1 cellular context compared by ENCODE assay signal in the genomic region with DNA sequence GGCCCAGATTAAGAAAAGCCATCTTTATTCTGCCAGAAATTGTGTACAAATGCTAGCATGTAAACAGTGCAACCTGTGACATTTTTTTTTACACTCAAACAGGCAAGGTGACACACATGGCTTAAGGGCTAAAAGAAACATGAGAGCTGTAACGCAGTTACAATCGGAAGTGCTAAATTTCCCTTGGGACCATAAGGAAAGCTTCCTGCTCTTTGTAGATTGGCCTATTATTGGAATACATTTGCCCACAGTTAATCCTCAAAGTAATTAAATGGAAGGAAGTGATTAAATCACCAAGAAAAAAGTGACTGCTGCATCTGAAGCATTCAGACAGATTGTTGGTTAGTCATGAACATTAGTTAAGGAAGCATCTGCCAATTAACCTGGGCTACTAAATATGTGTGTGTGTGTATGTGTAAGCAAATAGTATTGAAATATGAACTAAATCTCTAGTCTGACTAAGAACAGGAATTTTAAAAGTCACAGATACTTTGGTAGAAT.
TF ChIP-seq lines count a peak whose summit lies in the region.

No MANE protein-coding gene starts in this region.

TF ChIP-seq in HEK293, 187 proteins besides CTCF, POLR2A, EP300 and RAD21 (continued from another document and continues in another):
- TF ChIP-seq, protein P1, sequence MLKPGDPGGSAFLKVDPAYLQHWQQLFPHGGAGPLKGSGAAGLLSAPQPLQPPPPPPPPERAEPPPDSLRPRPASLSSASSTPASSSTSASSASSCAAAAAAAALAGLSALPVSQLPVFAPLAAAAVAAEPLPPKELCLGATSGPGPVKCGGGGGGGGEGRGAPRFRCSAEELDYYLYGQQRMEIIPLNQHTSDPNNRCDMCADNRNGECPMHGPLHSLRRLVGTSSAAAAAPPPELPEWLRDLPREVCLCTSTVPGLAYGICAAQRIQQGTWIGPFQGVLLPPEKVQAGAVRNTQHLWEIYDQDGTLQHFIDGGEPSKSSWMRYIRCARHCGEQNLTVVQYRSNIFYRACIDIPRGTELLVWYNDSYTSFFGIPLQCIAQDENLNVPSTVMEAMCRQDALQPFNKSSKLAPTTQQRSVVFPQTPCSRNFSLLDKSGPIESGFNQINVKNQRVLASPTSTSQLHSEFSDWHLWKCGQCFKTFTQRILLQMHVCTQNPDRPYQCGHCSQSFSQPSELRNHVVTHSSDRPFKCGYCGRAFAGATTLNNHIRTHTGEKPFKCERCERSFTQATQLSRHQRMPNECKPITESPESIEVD (tag by site-specific recombination; IDR thresholded peaks at IDR 0.05), result peak; percentile 86
- no peak for TF ChIP-seq ZNF626 (tag by site-specific recombination; IDR thresholded peaks at IDR 0.05)
- no peak for TF ChIP-seq ZBTB48 (tag by site-specific recombination; IDR thresholded peaks at IDR 0.05)
- TF ChIP-seq, protein P2, sequence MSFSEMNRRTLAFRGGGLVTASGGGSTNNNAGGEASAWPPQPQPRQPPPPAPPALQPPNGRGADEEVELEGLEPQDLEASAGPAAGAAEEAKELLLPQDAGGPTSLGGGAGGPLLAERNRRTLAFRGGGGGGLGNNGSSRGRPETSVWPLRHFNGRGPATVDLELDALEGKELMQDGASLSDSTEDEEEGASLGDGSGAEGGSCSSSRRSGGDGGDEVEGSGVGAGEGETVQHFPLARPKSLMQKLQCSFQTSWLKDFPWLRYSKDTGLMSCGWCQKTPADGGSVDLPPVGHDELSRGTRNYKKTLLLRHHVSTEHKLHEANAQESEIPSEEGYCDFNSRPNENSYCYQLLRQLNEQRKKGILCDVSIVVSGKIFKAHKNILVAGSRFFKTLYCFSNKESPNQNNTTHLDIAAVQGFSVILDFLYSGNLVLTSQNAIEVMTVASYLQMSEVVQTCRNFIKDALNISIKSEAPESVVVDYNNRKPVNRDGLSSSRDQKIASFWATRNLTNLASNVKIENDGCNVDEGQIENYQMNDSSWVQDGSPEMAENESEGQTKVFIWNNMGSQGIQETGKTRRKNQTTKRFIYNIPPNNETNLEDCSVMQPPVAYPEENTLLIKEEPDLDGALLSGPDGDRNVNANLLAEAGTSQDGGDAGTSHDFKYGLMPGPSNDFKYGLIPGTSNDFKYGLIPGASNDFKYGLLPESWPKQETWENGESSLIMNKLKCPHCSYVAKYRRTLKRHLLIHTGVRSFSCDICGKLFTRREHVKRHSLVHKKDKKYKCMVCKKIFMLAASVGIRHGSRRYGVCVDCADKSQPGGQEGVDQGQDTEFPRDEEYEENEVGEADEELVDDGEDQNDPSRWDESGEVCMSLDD (tag by site-specific recombination; IDR thresholded peaks at IDR 0.05), result no peak
- no peak for TF ChIP-seq ZNF155 (tag by site-specific recombination; IDR thresholded peaks at IDR 0.05)
- no peak; the same call in 1 of the 2 replicates for TF ChIP-seq ZBTB7A (tag by site-specific recombination; IDR thresholded peaks at IDR 0.05; ENCODE audit: low read depth)
- TF ChIP-seq, protein P3, sequence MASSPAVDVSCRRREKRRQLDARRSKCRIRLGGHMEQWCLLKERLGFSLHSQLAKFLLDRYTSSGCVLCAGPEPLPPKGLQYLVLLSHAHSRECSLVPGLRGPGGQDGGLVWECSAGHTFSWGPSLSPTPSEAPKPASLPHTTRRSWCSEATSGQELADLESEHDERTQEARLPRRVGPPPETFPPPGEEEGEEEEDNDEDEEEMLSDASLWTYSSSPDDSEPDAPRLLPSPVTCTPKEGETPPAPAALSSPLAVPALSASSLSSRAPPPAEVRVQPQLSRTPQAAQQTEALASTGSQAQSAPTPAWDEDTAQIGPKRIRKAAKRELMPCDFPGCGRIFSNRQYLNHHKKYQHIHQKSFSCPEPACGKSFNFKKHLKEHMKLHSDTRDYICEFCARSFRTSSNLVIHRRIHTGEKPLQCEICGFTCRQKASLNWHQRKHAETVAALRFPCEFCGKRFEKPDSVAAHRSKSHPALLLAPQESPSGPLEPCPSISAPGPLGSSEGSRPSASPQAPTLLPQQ (tag by site-specific recombination; IDR thresholded peaks at IDR 0.05), result no peak
- TF ChIP-seq, protein P4, sequence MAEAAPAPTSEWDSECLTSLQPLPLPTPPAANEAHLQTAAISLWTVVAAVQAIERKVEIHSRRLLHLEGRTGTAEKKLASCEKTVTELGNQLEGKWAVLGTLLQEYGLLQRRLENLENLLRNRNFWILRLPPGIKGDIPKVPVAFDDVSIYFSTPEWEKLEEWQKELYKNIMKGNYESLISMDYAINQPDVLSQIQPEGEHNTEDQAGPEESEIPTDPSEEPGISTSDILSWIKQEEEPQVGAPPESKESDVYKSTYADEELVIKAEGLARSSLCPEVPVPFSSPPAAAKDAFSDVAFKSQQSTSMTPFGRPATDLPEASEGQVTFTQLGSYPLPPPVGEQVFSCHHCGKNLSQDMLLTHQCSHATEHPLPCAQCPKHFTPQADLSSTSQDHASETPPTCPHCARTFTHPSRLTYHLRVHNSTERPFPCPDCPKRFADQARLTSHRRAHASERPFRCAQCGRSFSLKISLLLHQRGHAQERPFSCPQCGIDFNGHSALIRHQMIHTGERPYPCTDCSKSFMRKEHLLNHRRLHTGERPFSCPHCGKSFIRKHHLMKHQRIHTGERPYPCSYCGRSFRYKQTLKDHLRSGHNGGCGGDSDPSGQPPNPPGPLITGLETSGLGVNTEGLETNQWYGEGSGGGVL (tag by site-specific recombination; IDR thresholded peaks at IDR 0.05), result no peak
- TF ChIP-seq, protein P5, sequence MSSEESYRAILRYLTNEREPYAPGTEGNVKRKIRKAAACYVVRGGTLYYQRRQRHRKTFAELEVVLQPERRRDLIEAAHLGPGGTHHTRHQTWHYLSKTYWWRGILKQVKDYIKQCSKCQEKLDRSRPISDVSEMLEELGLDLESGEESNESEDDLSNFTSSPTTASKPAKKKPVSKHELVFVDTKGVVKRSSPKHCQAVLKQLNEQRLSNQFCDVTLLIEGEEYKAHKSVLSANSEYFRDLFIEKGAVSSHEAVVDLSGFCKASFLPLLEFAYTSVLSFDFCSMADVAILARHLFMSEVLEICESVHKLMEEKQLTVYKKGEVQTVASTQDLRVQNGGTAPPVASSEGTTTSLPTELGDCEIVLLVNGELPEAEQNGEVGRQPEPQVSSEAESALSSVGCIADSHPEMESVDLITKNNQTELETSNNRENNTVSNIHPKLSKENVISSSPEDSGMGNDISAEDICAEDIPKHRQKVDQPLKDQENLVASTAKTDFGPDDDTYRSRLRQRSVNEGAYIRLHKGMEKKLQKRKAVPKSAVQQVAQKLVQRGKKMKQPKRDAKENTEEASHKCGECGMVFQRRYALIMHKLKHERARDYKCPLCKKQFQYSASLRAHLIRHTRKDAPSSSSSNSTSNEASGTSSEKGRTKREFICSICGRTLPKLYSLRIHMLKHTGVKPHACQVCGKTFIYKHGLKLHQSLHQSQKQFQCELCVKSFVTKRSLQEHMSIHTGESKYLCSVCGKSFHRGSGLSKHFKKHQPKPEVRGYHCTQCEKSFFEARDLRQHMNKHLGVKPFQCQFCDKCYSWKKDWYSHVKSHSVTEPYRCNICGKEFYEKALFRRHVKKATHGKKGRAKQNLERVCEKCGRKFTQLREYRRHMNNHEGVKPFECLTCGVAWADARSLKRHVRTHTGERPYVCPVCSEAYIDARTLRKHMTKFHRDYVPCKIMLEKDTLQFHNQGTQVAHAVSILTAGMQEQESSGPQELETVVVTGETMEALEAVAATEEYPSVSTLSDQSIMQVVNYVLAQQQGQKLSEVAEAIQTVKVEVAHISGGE (tag by site-specific recombination; conservative IDR thresholded peaks at IDR 0.05; ENCODE audit: low read depth), result no peak
- no peak for TF ChIP-seq ZNF660 (tag by site-specific recombination; IDR thresholded peaks at IDR 0.05)
- TF ChIP-seq KLF9 (tag by site-specific recombination; IDR thresholded peaks at IDR 0.05; ENCODE audit: low read depth), result 0 out of 2 replicates have a peak, but pooled peaks have one; percentile 11
- no peak for TF ChIP-seq ZNF423 (tag by site-specific recombination; IDR thresholded peaks at IDR 0.05)
- TF ChIP-seq, protein P6, sequence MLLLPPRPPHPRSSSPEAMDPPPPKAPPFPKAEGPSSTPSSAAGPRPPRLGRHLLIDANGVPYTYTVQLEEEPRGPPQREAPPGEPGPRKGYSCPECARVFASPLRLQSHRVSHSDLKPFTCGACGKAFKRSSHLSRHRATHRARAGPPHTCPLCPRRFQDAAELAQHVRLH (tag by site-specific recombination; IDR thresholded peaks at IDR 0.05), result no peak
- TF ChIP-seq ZFHX2 (tag by site-specific recombination; conservative IDR thresholded peaks at IDR 0.05), result no peak
- no peak for TF ChIP-seq ZNF426 (tag by site-specific recombination; IDR thresholded peaks at IDR 0.05)
- peak; percentile 86 for TF ChIP-seq ZBTB17 (tag by site-specific recombination; IDR thresholded peaks at IDR 0.05)
- TF ChIP-seq, protein P7, sequence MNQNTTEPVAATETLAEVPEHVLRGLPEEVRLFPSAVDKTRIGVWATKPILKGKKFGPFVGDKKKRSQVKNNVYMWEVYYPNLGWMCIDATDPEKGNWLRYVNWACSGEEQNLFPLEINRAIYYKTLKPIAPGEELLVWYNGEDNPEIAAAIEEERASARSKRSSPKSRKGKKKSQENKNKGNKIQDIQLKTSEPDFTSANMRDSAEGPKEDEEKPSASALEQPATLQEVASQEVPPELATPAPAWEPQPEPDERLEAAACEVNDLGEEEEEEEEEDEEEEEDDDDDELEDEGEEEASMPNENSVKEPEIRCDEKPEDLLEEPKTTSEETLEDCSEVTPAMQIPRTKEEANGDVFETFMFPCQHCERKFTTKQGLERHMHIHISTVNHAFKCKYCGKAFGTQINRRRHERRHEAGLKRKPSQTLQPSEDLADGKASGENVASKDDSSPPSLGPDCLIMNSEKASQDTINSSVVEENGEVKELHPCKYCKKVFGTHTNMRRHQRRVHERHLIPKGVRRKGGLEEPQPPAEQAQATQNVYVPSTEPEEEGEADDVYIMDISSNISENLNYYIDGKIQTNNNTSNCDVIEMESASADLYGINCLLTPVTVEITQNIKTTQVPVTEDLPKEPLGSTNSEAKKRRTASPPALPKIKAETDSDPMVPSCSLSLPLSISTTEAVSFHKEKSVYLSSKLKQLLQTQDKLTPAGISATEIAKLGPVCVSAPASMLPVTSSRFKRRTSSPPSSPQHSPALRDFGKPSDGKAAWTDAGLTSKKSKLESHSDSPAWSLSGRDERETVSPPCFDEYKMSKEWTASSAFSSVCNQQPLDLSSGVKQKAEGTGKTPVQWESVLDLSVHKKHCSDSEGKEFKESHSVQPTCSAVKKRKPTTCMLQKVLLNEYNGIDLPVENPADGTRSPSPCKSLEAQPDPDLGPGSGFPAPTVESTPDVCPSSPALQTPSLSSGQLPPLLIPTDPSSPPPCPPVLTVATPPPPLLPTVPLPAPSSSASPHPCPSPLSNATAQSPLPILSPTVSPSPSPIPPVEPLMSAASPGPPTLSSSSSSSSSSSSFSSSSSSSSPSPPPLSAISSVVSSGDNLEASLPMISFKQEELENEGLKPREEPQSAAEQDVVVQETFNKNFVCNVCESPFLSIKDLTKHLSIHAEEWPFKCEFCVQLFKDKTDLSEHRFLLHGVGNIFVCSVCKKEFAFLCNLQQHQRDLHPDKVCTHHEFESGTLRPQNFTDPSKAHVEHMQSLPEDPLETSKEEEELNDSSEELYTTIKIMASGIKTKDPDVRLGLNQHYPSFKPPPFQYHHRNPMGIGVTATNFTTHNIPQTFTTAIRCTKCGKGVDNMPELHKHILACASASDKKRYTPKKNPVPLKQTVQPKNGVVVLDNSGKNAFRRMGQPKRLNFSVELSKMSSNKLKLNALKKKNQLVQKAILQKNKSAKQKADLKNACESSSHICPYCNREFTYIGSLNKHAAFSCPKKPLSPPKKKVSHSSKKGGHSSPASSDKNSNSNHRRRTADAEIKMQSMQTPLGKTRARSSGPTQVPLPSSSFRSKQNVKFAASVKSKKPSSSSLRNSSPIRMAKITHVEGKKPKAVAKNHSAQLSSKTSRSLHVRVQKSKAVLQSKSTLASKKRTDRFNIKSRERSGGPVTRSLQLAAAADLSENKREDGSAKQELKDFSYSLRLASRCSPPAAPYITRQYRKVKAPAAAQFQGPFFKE (tag by site-specific recombination; IDR thresholded peaks at IDR 0.05; ENCODE audit: borderline replicate concordance), result no peak
- no peak for TF ChIP-seq ZNF37A (tag by site-specific recombination; IDR thresholded peaks at IDR 0.05)
- no peak for TF ChIP-seq ZNF121 (tag by site-specific recombination; IDR thresholded peaks at IDR 0.05)
- no peak for TF ChIP-seq ZFP37 (tag by site-specific recombination; IDR thresholded peaks at IDR 0.05)
- TF ChIP-seq, protein P8, sequence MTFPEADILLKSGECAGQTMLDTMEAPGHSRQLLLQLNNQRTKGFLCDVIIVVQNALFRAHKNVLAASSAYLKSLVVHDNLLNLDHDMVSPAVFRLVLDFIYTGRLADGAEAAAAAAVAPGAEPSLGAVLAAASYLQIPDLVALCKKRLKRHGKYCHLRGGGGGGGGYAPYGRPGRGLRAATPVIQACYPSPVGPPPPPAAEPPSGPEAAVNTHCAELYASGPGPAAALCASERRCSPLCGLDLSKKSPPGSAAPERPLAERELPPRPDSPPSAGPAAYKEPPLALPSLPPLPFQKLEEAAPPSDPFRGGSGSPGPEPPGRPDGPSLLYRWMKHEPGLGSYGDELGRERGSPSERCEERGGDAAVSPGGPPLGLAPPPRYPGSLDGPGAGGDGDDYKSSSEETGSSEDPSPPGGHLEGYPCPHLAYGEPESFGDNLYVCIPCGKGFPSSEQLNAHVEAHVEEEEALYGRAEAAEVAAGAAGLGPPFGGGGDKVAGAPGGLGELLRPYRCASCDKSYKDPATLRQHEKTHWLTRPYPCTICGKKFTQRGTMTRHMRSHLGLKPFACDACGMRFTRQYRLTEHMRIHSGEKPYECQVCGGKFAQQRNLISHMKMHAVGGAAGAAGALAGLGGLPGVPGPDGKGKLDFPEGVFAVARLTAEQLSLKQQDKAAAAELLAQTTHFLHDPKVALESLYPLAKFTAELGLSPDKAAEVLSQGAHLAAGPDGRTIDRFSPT (tag by site-specific recombination; IDR thresholded peaks at IDR 0.05), result peak; percentile 77
- TF ChIP-seq, protein P9, sequence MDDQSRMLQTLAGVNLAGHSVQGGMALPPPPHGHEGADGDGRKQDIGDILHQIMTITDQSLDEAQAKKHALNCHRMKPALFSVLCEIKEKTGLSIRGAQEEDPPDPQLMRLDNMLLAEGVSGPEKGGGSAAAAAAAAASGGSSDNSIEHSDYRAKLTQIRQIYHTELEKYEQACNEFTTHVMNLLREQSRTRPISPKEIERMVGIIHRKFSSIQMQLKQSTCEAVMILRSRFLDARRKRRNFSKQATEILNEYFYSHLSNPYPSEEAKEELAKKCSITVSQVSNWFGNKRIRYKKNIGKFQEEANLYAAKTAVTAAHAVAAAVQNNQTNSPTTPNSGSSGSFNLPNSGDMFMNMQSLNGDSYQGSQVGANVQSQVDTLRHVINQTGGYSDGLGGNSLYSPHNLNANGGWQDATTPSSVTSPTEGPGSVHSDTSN (CRISPR knock-in tag; IDR thresholded peaks at IDR 0.05), result no peak
- TF ChIP-seq REPIN1 (tag by site-specific recombination; IDR thresholded peaks at IDR 0.05; ENCODE audit: low read depth), result no peak
- TF ChIP-seq ZNF530 (tag by site-specific recombination; IDR thresholded peaks at IDR 0.05; ENCODE audit: low read depth), result no peak
- no peak for TF ChIP-seq ZNF274 (IDR thresholded peaks at IDR 0.05; ENCODE audit: low read length)
- TF ChIP-seq ZNF274 (tag by site-specific recombination; IDR thresholded peaks at IDR 0.05; ENCODE audit: borderline replicate concordance), result no peak
- no peak for TF ChIP-seq PRDM1 (tag by site-specific recombination; IDR thresholded peaks at IDR 0.05)
- TF ChIP-seq HOXA7 (CRISPR knock-in tag; IDR thresholded peaks at IDR 0.05; ENCODE audit: borderline replicate concordance), result no peak
